ENCODE assay signal across 1 cellular context in the genomic region with DNA sequence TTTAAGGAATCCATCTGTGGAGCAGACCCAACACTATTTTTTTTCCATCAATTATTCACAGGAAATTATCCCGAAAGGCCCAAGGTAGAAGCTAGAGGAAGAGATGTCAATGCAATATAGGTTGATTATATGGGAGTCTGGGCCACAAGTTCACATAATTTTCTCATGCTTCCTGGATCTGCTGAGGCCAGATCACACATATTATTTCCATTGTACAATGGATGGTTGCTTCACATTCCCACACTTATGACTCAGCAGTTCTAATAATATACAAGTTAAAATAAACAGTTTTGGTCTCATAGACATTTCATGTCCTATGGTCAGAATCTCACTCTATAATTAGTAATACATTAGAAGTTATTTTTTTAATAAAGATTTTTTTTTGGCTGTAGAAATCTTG.
TF ChIP-seq lines count a peak whose summit lies in the region.

No MANE protein-coding gene starts in this region.

TF ChIP-seq in SK-N-SH, 30 proteins besides CTCF, POLR2A, EP300 and RAD21 (continued from another document):
- no peak for TF ChIP-seq YY1 (IDR thresholded peaks at IDR 0.05; ENCODE audit: low read depth)
- TF ChIP-seq, protein P1, sequence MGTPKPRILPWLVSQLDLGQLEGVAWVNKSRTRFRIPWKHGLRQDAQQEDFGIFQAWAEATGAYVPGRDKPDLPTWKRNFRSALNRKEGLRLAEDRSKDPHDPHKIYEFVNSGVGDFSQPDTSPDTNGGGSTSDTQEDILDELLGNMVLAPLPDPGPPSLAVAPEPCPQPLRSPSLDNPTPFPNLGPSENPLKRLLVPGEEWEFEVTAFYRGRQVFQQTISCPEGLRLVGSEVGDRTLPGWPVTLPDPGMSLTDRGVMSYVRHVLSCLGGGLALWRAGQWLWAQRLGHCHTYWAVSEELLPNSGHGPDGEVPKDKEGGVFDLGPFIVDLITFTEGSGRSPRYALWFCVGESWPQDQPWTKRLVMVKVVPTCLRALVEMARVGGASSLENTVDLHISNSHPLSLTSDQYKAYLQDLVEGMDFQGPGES (IDR thresholded peaks at IDR 0.05; ENCODE audit: low read depth, low read length) = no peak
- TF ChIP-seq, protein P2, sequence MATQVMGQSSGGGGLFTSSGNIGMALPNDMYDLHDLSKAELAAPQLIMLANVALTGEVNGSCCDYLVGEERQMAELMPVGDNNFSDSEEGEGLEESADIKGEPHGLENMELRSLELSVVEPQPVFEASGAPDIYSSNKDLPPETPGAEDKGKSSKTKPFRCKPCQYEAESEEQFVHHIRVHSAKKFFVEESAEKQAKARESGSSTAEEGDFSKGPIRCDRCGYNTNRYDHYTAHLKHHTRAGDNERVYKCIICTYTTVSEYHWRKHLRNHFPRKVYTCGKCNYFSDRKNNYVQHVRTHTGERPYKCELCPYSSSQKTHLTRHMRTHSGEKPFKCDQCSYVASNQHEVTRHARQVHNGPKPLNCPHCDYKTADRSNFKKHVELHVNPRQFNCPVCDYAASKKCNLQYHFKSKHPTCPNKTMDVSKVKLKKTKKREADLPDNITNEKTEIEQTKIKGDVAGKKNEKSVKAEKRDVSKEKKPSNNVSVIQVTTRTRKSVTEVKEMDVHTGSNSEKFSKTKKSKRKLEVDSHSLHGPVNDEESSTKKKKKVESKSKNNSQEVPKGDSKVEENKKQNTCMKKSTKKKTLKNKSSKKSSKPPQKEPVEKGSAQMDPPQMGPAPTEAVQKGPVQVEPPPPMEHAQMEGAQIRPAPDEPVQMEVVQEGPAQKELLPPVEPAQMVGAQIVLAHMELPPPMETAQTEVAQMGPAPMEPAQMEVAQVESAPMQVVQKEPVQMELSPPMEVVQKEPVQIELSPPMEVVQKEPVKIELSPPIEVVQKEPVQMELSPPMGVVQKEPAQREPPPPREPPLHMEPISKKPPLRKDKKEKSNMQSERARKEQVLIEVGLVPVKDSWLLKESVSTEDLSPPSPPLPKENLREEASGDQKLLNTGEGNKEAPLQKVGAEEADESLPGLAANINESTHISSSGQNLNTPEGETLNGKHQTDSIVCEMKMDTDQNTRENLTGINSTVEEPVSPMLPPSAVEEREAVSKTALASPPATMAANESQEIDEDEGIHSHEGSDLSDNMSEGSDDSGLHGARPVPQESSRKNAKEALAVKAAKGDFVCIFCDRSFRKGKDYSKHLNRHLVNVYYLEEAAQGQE (IDR thresholded peaks at IDR 0.05; ENCODE audit: low read depth, low read length) = no peak
- TF ChIP-seq, protein P3, sequence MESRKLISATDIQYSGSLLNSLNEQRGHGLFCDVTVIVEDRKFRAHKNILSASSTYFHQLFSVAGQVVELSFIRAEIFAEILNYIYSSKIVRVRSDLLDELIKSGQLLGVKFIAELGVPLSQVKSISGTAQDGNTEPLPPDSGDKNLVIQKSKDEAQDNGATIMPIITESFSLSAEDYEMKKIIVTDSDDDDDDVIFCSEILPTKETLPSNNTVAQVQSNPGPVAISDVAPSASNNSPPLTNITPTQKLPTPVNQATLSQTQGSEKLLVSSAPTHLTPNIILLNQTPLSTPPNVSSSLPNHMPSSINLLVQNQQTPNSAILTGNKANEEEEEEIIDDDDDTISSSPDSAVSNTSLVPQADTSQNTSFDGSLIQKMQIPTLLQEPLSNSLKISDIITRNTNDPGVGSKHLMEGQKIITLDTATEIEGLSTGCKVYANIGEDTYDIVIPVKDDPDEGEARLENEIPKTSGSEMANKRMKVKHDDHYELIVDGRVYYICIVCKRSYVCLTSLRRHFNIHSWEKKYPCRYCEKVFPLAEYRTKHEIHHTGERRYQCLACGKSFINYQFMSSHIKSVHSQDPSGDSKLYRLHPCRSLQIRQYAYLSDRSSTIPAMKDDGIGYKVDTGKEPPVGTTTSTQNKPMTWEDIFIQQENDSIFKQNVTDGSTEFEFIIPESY (IDR thresholded peaks at IDR 0.05; ENCODE audit: borderline replicate concordance, low read depth) = no peak
